ENCODE assay signal across 9 cellular contexts in the genomic region with DNA sequence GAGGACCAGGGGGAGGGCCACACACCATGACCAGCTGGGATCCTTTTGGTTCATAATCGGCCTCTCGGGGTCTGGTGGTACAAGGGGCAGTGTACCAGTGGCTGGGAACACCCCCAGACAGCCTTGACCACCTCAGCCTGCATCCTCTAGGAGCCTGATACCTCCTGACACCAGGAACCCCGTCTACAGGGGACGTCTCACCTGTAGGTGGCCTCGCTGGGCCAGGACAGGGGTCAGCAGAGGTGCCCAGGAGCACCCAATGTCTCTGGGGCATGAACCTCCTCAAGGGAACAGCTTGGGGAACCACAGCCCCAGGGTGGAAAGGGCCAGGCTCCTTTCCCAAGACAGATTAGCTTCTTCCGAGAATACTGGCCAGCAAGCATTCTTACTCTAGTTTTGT. TPM values are rescaled to one million over a fixed set of nuclear protein-coding genes. Genes with fewer than 3 reads are reported as not detected.
A peak's percentile ranks its signal among the peaks of the same experiment; 100 is the strongest.
DNase-seq lines count a peak whose midpoint lies in the region; TF ChIP-seq lines count a peak whose summit lies in the region.
"Had no signal": no experiment of that assay in that cellular context is flagged by ENCODE, and none has a peak within 500 bp of the region (broad histone marks: within the 10 kb centered on the region; RNA-seq: fewer than 3 reads in every experiment).

No MANE protein-coding gene starts in this region.

- peak; percentile 49 for DNase-seq in activated naive CD4-positive, alpha-beta T cell treated with anti-CD3 and anti-CD28 coated beads for 36 hours
- no peak for DNase-seq in activated naive CD4-positive, alpha-beta T cell treated with Interleukin-2 at 50 U/mL for 16 hours
- DNase-seq in NCI-H460 (ENCODE audit: extremely low read depth, low read depth) (peak; percentile 17), choroid plexus epithelial cell (ENCODE audit: low read depth) (no peak), globus pallidus (ENCODE audit: low spot score) (no peak), coronary artery (ENCODE audit: low spot score) (no peak), NCI-H226 (no peak)
- DNase-seq: Kasumi-1 had no signal

- no peak overlapping the region for H3K27ac Mint-ChIP-seq in activated naive CD4-positive, alpha-beta T cell treated with anti-CD3 and anti-CD28 coated beads for 36 hours
- H3K27ac Mint-ChIP-seq in stimulated activated naive CD8-positive, alpha-beta T cell treated with anti-CD3 and anti-CD28 coated beads, Interleukin-15, Interleukin-2, amounts not matched to agents 100 ng/mL and 50 ng/mL, for 24 hours, result peak overlapping the region; percentile 36

- TF ChIP-seq CTCF in choroid plexus epithelial cell (conservative IDR thresholded peaks at IDR 0.05; ENCODE audit: low read depth, low read length) (peak; percentile 22), coronary artery (IDR thresholded peaks at IDR 0.05) (no peak)

- H3K27ac ChIP-seq in coronary artery, result no peak overlapping the region

- intact Hi-C loops in activated naive CD4-positive, alpha-beta T cell treated with anti-CD3 and anti-CD28 coated beads for 36 hours (cut with micrococcal nuclease), result no loop called here

- no peaks in the 10 kb centered on the region for H3K9me3 Mint-ChIP-seq in activated naive CD4-positive, alpha-beta T cell treated with anti-CD3 and anti-CD28 coated beads for 36 hours
- no peaks in the 10 kb centered on the region for H3K9me3 Mint-ChIP-seq in stimulated activated naive CD8-positive, alpha-beta T cell treated with anti-CD3 and anti-CD28 coated beads, Interleukin-15, Interleukin-2, amounts not matched to agents 100 ng/mL and 50 ng/mL, for 24 hours

- CTCF ChIA-PET in activated naive CD4-positive, alpha-beta T cell treated with anti-CD3 and anti-CD28 coated beads for 36 hours (lab: Charles Lee), result no interaction called here

- H3K4me3 ChIP-seq in choroid plexus epithelial cell (ENCODE audit: low read depth, low read length) (no peak overlapping the region), coronary artery (no peak overlapping the region)

- no peaks in the 10 kb centered on the region for H3K36me3 Mint-ChIP-seq in activated naive CD4-positive, alpha-beta T cell treated with anti-CD3 and anti-CD28 coated beads for 36 hours (ENCODE audit: low read depth)
- H3K36me3 Mint-ChIP-seq in stimulated activated naive CD8-positive, alpha-beta T cell treated with anti-CD3 and anti-CD28 coated beads, Interleukin-15, Interleukin-2, amounts not matched to agents 100 ng/mL and 50 ng/mL, for 24 hours (ENCODE audit: low read depth), result no peaks in the 10 kb centered on the region

- peaks cover 10% of the 10 kb centered on the region for H3K27me3 Mint-ChIP-seq in activated naive CD4-positive, alpha-beta T cell treated with anti-CD3 and anti-CD28 coated beads for 36 hours (ENCODE audit: low read depth)
- peaks cover 14% of the 10 kb centered on the region for H3K27me3 Mint-ChIP-seq in stimulated activated naive CD8-positive, alpha-beta T cell treated with anti-CD3 and anti-CD28 coated beads, Interleukin-15, Interleukin-2, amounts not matched to agents 100 ng/mL and 50 ng/mL, for 24 hours

- H3K4me1 Mint-ChIP-seq in activated naive CD4-positive, alpha-beta T cell treated with anti-CD3 and anti-CD28 coated beads for 36 hours (ENCODE audit: low read depth), result peaks cover 6% of the 10 kb centered on the region
- H3K4me1 Mint-ChIP-seq in stimulated activated naive CD8-positive, alpha-beta T cell treated with anti-CD3 and anti-CD28 coated beads, Interleukin-15, Interleukin-2, amounts not matched to agents 100 ng/mL and 50 ng/mL, for 24 hours (ENCODE audit: low read depth), result peaks cover 9% of the 10 kb centered on the region

- peak overlapping the region; percentile 15 for H3K4me3 Mint-ChIP-seq in activated naive CD4-positive, alpha-beta T cell treated with anti-CD3 and anti-CD28 coated beads for 36 hours
- H3K4me3 Mint-ChIP-seq in stimulated activated naive CD8-positive, alpha-beta T cell treated with anti-CD3 and anti-CD28 coated beads, Interleukin-15, Interleukin-2, amounts not matched to agents 100 ng/mL and 50 ng/mL, for 24 hours, result peak overlapping the region; percentile 47

RNA-seq across cellular contexts. Expression of gene METRNL, which starts 2.5 kb away (rescaled TPM):
- 10 to 100 TPM; 14.4 to 15.2 TPM for total RNA-seq in activated naive CD4-positive, alpha-beta T cell treated with anti-CD3 and anti-CD28 coated beads for 36 hours
- total RNA-seq in NCI-H460 (2014; rRNA removed; shearing (Covaris generic)), result 23.7 and 28.5 TPM in 2 replicates
- 23.8 and 32.0 TPM in 2 replicates for polyA plus RNA-seq in NCI-H460 (2014; cell fraction: nucleus; rRNA removed)

Comparison
In these comparisons a context has a peak if more than half of its experiments do, and no peak if none do; other contexts are left out.
1. DNase-seq: peak in activated naive CD4-positive, alpha-beta T cell treated with anti-CD3 and anti-CD28 coated beads for 36 hours (single experiment) and NCI-H460 (single experiment); none in activated naive CD4-positive, alpha-beta T cell treated with Interleukin-2 at 50 U/mL for 16 hours (single experiment), choroid plexus epithelial cell (single experiment), globus pallidus (single experiment), coronary artery (single experiment) and NCI-H226 (single experiment).